Comparison of ENCODE assay signal across 8 cellular contexts in the genomic region with DNA sequence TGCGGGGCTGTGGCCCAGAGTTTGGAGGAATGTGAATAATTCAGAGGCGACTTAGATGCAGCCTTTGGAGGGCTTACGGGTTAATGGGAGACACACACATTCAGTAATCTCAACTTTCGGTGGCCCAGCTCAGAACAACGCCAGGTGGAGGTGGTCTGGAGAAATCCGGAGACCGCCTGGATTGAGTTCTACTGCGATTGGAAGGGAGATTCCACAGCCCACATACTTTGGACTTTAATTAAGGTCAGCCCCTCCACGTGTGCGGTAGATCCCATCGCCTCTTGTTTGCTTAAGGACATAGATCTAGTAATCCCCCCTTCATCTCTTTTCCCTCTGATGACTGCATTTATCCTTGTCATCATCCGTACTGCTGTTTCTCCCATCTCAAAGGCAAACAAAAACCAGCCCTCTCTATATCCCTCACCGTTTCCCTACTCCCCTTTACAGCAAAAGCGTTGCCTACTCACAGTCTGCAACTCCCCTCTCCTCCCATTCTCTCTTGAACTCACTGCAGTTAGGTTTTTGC. TPM values are rescaled to one million over a fixed set of nuclear protein-coding genes. Genes with fewer than 3 reads are reported as not detected.
A peak's percentile ranks its signal among the peaks of the same experiment; 100 is the strongest.
DNase-seq lines count a peak whose midpoint lies in the region; ATAC-seq and TF ChIP-seq lines count a peak whose summit lies in the region.

No MANE protein-coding gene starts in this region.

- peaks cover 12% of the 10 kb centered on the region for H3K36me3 ChIP-seq in BJ (ENCODE audit: control insufficient read depth, insufficient read depth, low read length)
- peaks cover 4% of the 10 kb centered on the region; the same call in 1 of the 2 replicates for H3K36me3 ChIP-seq in GM23248 (ENCODE audit: low read depth)
- peaks cover 15% of the 10 kb centered on the region for H3K36me3 ChIP-seq in rectal smooth muscle tissue (ENCODE audit: control insufficient read depth, insufficient read depth, low read length)

- no peaks in the 10 kb centered on the region for H3K9me2 ChIP-seq in GM23248 (ENCODE audit: insufficient read depth)

- no peaks in the 10 kb centered on the region for H4K20me1 ChIP-seq in GM23248 (ENCODE audit: insufficient read depth)

- H3K27me3 ChIP-seq in BJ (ENCODE audit: control insufficient read depth, insufficient read depth, low read length) (no peaks in the 10 kb centered on the region), GM23248 (replicated peaks; ENCODE audit: insufficient read depth) (no peaks in the 10 kb centered on the region), rectal smooth muscle tissue (ENCODE audit: control insufficient read depth, insufficient read depth, low read length) (no peaks in the 10 kb centered on the region)

- no peak for DNase-seq in BJ (ENCODE audit: low read depth)
- no peak for DNase-seq in GM23248
- DNase-seq in fibroblast of villous mesenchyme (ENCODE audit: low read depth) = no peak
- no peak for DNase-seq in foreskin melanocyte
- no peak for DNase-seq in A172 (ENCODE audit: low spot score)
- no peak for DNase-seq in SK-N-DZ (ENCODE audit: low spot score)

- H3F3A ChIP-seq in GM23248 (ENCODE audit: insufficient read depth) = peaks cover 18% of the 10 kb centered on the region; the same call in 1 of the 2 replicates

- H3K9me3 ChIP-seq in GM23248 (ENCODE audit: low read depth) = no peaks in the 10 kb centered on the region

- H3K9ac ChIP-seq in GM23248 (peak overlapping the region; percentile 95), rectal smooth muscle tissue (ENCODE audit: low read length) (peak overlapping the region; percentile 33)

- CTCF ChIA-PET in BJ (lab: Yijun Ruan, JAX) = interaction anchor here (1.4 to 4.5 kb wide), 2 partner anchors 20 to 179 kb away, joined by 5 to 28 read pairs; no protein-coding TSS in a partner anchor

- peak overlapping the region; percentile 95 for H3K27ac ChIP-seq in GM23248
- H3K27ac ChIP-seq in rectal smooth muscle tissue (ENCODE audit: low read depth, low read length) = peak overlapping the region; percentile 84

- 1% methylated on average over 14 of the region's 14 CpGs for WGBS in GM23248 (ENCODE audit: low coverage in 1 of 2, low lambda C conversion rate in 2 of 2, missing lambda C conversion rate in 2 of 2), 2 experiments

- H3K79me2 ChIP-seq in GM23248 (ENCODE audit: insufficient read depth) = peaks cover 45% of the 10 kb centered on the region

- POLR2A ChIA-PET in BJ (lab: Charles Lee) = interaction anchor here (0.5 to 1.2 kb wide), 2 partner anchors 194 to 459 kb away, joined by 3 to 9 read pairs; a partner anchor contains a TSS

- H3K4me2 ChIP-seq in GM23248 (ENCODE audit: unreplicated experiment) = peak overlapping the region; percentile 84

- in situ Hi-C loops in GM23248 (cut with MboI) = no loop called here

- peak overlapping the region; percentile 80 for H3K4me3 ChIP-seq in BJ (ENCODE audit: low read depth, low read length)
- peak overlapping the region; percentile 92 for H3K4me3 ChIP-seq in GM23248
- H3K4me3 ChIP-seq in fibroblast of villous mesenchyme (ENCODE audit: low read depth, low read length) = peak overlapping the region; percentile 86
- H3K4me3 ChIP-seq in rectal smooth muscle tissue (ENCODE audit: low read length) = peak overlapping the region; percentile 54

- no peak for TF ChIP-seq CTCF in BJ (IDR thresholded peaks at IDR 0.05; ENCODE audit: insufficient read depth, low read depth, low read length)
- no peak for TF ChIP-seq CTCF in fibroblast of villous mesenchyme (IDR thresholded peaks at IDR 0.05; ENCODE audit: insufficient read depth, low read depth, low read length)

- peak; percentile 35 for ATAC-seq in SK-N-SH treated with all-trans-retinoic acid at 6 μM for 48 hours

- peak overlapping the region; percentile 93 for H2AFZ ChIP-seq in GM23248

- peaks cover 32% of the 10 kb centered on the region for H3K4me1 ChIP-seq in GM23248 (ENCODE audit: insufficient read depth)
- peaks cover 14% of the 10 kb centered on the region for H3K4me1 ChIP-seq in rectal smooth muscle tissue (ENCODE audit: control insufficient read depth, insufficient read depth, low read length)

TF ChIP-seq in SK-N-SH treated with all-trans-retinoic acid at 6 μM for 48 hours, 23 proteins besides CTCF, POLR2A, EP300 and RAD21:
- no peak for TF ChIP-seq SNAI2 (CRISPR knock-in tag; IDR thresholded peaks at IDR 0.05)
- TF ChIP-seq, protein P1, sequence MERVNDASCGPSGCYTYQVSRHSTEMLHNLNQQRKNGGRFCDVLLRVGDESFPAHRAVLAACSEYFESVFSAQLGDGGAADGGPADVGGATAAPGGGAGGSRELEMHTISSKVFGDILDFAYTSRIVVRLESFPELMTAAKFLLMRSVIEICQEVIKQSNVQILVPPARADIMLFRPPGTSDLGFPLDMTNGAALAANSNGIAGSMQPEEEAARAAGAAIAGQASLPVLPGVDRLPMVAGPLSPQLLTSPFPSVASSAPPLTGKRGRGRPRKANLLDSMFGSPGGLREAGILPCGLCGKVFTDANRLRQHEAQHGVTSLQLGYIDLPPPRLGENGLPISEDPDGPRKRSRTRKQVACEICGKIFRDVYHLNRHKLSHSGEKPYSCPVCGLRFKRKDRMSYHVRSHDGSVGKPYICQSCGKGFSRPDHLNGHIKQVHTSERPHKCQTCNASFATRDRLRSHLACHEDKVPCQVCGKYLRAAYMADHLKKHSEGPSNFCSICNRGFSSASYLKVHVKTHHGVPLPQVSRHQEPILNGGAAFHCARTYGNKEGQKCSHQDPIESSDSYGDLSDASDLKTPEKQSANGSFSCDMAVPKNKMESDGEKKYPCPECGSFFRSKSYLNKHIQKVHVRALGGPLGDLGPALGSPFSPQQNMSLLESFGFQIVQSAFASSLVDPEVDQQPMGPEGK (CRISPR knock-in tag; IDR thresholded peaks at IDR 0.05; ENCODE audit: borderline replicate concordance) = peak; percentile 68; the same call in 1 of the 2 replicates

RNA-seq across cellular contexts. Expression of a gene that starts 0.7 kb away (rescaled TPM):
- polyA plus RNA-seq in BJ (2011; rRNA removed) = 53.6 and 74.1 TPM in 2 replicates
- 30.0 and 30.9 TPM in 2 replicates for polyA minus RNA-seq in BJ (2011; rRNA and poly(A)+ RNA removed)
- total RNA-seq in GM23248 (2014; rRNA removed; shearing (Covaris generic)) = 83.8 and 94.9 TPM in 2 replicates
- polyA plus RNA-seq in GM23248 (2016; fragmentation: Nextera tagmentation; extraction: Ambion mirVana) = 47.5 and 47.8 TPM in 2 replicates
- 58.3 and 76.4 TPM in 2 replicates for total RNA-seq in fibroblast of villous mesenchyme
- 40.6 and 53.1 TPM in 2 replicates for total RNA-seq in A172 (2014; rRNA removed; shearing (Covaris generic))
- polyA plus RNA-seq in SK-N-DZ (2014; cell fraction: cytosol; rRNA removed) = 56.8 and 61.3 TPM in 2 replicates
- polyA plus RNA-seq in SK-N-DZ (2014; cell fraction: nucleus; rRNA removed) = 58.1 and 69.7 TPM in 2 replicates

RNA-seq across cellular contexts. Expression of a gene that starts 32.6 kb away (rescaled TPM):
- polyA plus RNA-seq in BJ (2011; rRNA removed) = 0.39 and 0.42 TPM in 2 replicates
- 0.33 TPM in 1 of 2 replicates, not detected in the other for polyA minus RNA-seq in BJ (2011; rRNA and poly(A)+ RNA removed)
- total RNA-seq in GM23248 (2014; rRNA removed; shearing (Covaris generic)) = 0.22 TPM in 1 of 2 replicates, not detected in the other
- 0.47 TPM in 1 of 2 replicates, not detected in the other for polyA plus RNA-seq in GM23248 (2016; fragmentation: Nextera tagmentation; extraction: Ambion mirVana)
- 0.86 and 0.97 TPM in 2 replicates for total RNA-seq in fibroblast of villous mesenchyme
- 0.24 TPM in 1 of 2 replicates, not detected in the other for total RNA-seq in A172 (2014; rRNA removed; shearing (Covaris generic))
- 1.5 and 4.4 TPM in 2 replicates for polyA plus RNA-seq in SK-N-DZ (2014; cell fraction: cytosol; rRNA removed)
- polyA plus RNA-seq in SK-N-DZ (2014; cell fraction: nucleus; rRNA removed) = not detected in 2 replicates

RNA-seq across cellular contexts. Expression of a gene that starts 32.7 kb away (rescaled TPM):
- polyA plus RNA-seq in BJ (2011; rRNA removed) (1.3 and 2.4 TPM in 2 replicates), GM23248 (2016; fragmentation: Nextera tagmentation; extraction: Ambion mirVana) (2.9 and 3.1 TPM in 2 replicates)
- polyA minus RNA-seq in BJ (2011; rRNA and poly(A)+ RNA removed) = 2.1 and 2.3 TPM in 2 replicates
- 1.1 and 3.2 TPM in 2 replicates for total RNA-seq in GM23248 (2014; rRNA removed; shearing (Covaris generic))
- total RNA-seq in fibroblast of villous mesenchyme = 1.3 TPM in 2 replicates
- 0.34 and 0.45 TPM in 2 replicates for total RNA-seq in A172 (2014; rRNA removed; shearing (Covaris generic))
- polyA plus RNA-seq in SK-N-DZ (2014; cell fraction: cytosol; rRNA removed) = 2.0 and 3.7 TPM in 2 replicates
- 16.0 and 26.5 TPM in 2 replicates for polyA plus RNA-seq in SK-N-DZ (2014; cell fraction: nucleus; rRNA removed)

RNA-seq across cellular contexts. Expression of a gene that starts 58.9 kb away (rescaled TPM):
- polyA plus RNA-seq in BJ (2011; rRNA removed) = 41.3 and 52.0 TPM in 2 replicates
- polyA minus RNA-seq in BJ (2011; rRNA and poly(A)+ RNA removed) = 15.6 and 17.8 TPM in 2 replicates
- total RNA-seq in GM23248 (2014; rRNA removed; shearing (Covaris generic)) = 13.5 and 16.6 TPM in 2 replicates
- polyA plus RNA-seq in GM23248 (2016; fragmentation: Nextera tagmentation; extraction: Ambion mirVana) = 22.1 and 22.2 TPM in 2 replicates
- total RNA-seq in fibroblast of villous mesenchyme = 30.9 and 32.4 TPM in 2 replicates
- 91.0 and 91.1 TPM in 2 replicates for total RNA-seq in A172 (2014; rRNA removed; shearing (Covaris generic))
- polyA plus RNA-seq in SK-N-DZ (2014; cell fraction: cytosol; rRNA removed) = 288 and 346 TPM in 2 replicates
- polyA plus RNA-seq in SK-N-DZ (2014; cell fraction: nucleus; rRNA removed) = 123 and 135 TPM in 2 replicates
